Comparison of ENCODE assay signal across 21 cellular contexts in the genomic region with DNA sequence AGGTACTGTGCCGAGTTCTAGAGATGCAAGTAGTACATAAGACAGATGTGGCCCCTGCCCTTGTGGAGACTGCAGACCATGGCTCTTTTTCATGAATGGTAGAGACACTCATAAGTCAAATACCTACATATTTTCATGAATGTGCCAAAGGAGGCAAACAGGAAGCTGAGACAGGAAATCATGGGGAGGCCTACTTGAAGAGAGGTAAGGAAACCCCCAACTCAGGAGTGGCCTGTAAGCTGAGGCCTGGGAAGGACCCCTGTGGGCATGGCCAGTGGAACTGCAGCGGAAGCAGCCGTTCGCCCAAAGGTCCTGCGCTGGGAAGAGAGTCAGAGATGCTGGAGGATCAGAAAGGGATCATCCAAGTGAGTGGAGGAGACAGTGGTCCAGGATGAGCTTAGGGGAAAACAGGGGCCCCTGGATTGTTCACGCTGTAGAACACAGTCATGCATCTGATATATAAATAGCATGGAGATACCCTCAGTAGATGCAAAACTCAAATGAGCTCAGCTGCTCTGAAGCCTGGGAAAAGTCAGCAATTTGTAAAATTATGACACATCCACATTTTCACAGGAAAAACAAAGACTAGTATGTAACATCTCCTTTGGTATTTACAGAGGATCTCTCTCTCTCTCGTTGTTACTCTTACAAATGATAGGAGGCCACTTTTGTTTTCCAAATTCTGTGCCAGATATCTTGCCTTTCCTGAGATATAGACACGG.
DNase-seq lines count a peak whose midpoint lies in the region; ATAC-seq and TF ChIP-seq lines count a peak whose summit lies in the region.
"Had no signal": no experiment of that assay in that cellular context is flagged by ENCODE, and none has a peak within 500 bp of the region (broad histone marks: within the 10 kb centered on the region; RNA-seq: fewer than 3 reads in every experiment).

No MANE protein-coding gene starts in this region.

- no peaks in the 10 kb centered on the region for H3K27me3 Mint-ChIP-seq in stimulated activated naive B cell treated with anti-CD40 and anti-IgM and Interleukin-4, amounts not matched to agents 10 μg/mL and 1 μg/mL and 100 μg/mL, for 72 hours
- H3K27me3 Mint-ChIP-seq: activated CD8-positive, alpha-beta memory T cell treated with anti-CD3 and anti-CD28 coated beads, Interleukin-2, amount 10 ng/mL, durations not matched to agents 7 days and 5 days; activated T-helper 17 cell treated with anti-CD3 and anti-CD28 coated beads, Interleukin-2, amount 50 U/mL, for 72 hours; T-helper 17 cell had no signal

- peak overlapping the region; percentile 11 for H3K27ac Mint-ChIP-seq in stimulated activated naive B cell treated with anti-CD40 and anti-IgM and Interleukin-4, amounts not matched to agents 10 μg/mL and 1 μg/mL and 100 μg/mL, for 72 hours
- H3K27ac Mint-ChIP-seq: activated CD8-positive, alpha-beta memory T cell treated with anti-CD3 and anti-CD28 coated beads, Interleukin-2, amount 10 ng/mL, durations not matched to agents 7 days and 5 days; activated T-helper 17 cell treated with anti-CD3 and anti-CD28 coated beads, Interleukin-2, amount 50 U/mL, for 72 hours; mesothelial cell of epicardium; T-helper 17 cell had no signal

- no peaks in the 10 kb centered on the region for H3K9me3 Mint-ChIP-seq in stimulated activated naive B cell treated with anti-CD40 and anti-IgM and Interleukin-4, amounts not matched to agents 10 μg/mL and 1 μg/mL and 100 μg/mL, for 72 hours
- H3K9me3 Mint-ChIP-seq: activated T-helper 17 cell treated with anti-CD3 and anti-CD28 coated beads, Interleukin-2, amount 50 U/mL, for 72 hours; CD8-positive, alpha-beta memory T cell; mesothelial cell of epicardium had no signal

- no peaks in the 10 kb centered on the region for H3K36me3 Mint-ChIP-seq in stimulated activated naive B cell treated with anti-CD40 and anti-IgM and Interleukin-4, amounts not matched to agents 10 μg/mL and 1 μg/mL and 100 μg/mL, for 72 hours
- H3K36me3 Mint-ChIP-seq: activated CD8-positive, alpha-beta memory T cell treated with anti-CD3 and anti-CD28 coated beads, Interleukin-2, amount 10 ng/mL, durations not matched to agents 7 days and 5 days; CD8-positive, alpha-beta memory T cell; mesothelial cell of epicardium had no signal

- 59 to 69% (median 65%) methylated on average over 8 of the region's 8 CpGs for WGBS in heart left ventricle, 4 donors
- 87 to 92% methylated on average over 8 of the region's 8 CpGs for WGBS in lower leg skin, 2 donors

- peak overlapping the region in 10 of 12 donors; percentile 17 to 75 (median 58) for H3K27ac ChIP-seq in heart left ventricle
- no peak overlapping the region for H3K27ac ChIP-seq in WERI-Rb-1

- ATAC-seq in heart left ventricle, result peak in 3 of 4 donors; percentile 11 to 33 (median 31)
- ATAC-seq in Right ventricle myocardium superior (ENCODE audit: poor library complexity), result no peak
- ATAC-seq in left ventricle myocardium superior, result peak; percentile 33
- peak in 1 of 2 donors; percentile 14 for ATAC-seq in stimulated activated naive B cell treated with anti-CD40 and anti-IgM and Interleukin-4, amounts not matched to agents 10 μg/mL and 1 μg/mL and 100 μg/mL, for 72 hours (replicated peaks)
- ATAC-seq: activated CD8-positive, alpha-beta memory T cell treated with anti-CD3 and anti-CD28 coated beads, Interleukin-2, amount 10 ng/mL, durations not matched to agents 7 days and 5 days; activated T-helper 17 cell treated with anti-CD3 and anti-CD28 coated beads, Interleukin-2, amount 50 U/mL, for 72 hours; T-helper 17 cell; upper lobe of right lung had no signal

- DNase-seq in heart left ventricle (no peak), Right ventricle myocardium superior (no peak), LHCN-M2 (ENCODE audit: low read depth) (peak; percentile 65), left ventricle myocardium superior (no peak), lower leg skin (ENCODE audit: low spot score in 2 of 2) (no peak), NCI-H446 treated with DMSO at 0.1 percent for 48 hours (lab: John Stamatoyannopoulos, UW) (no peak), WERI-Rb-1 (no peak)
- DNase-seq in stimulated activated naive B cell treated with anti-CD40 and anti-IgM and Interleukin-4, amounts not matched to agents 10 μg/mL and 1 μg/mL and 100 μg/mL, for 72 hours, result no peak
- DNase-seq: activated CD4-positive, CD25-positive, alpha-beta regulatory T cell; activated CD8-positive, alpha-beta memory T cell treated with anti-CD3 and anti-CD28 coated beads, Interleukin-2, amount 10 ng/mL, durations not matched to agents 7 days and 5 days; amygdala; hypothalamus; kidney glomerular epithelial cell; NCI-H1105; NCI-H526; SHP77 treated with DMSO at 0.1 percent for 48 hours; T-helper 17 cell; upper lobe of right lung had no signal

- no peak overlapping the region for H3K4me3 Mint-ChIP-seq in stimulated activated naive B cell treated with anti-CD40 and anti-IgM and Interleukin-4, amounts not matched to agents 10 μg/mL and 1 μg/mL and 100 μg/mL, for 72 hours
- H3K4me3 Mint-ChIP-seq: activated CD8-positive, alpha-beta memory T cell treated with anti-CD3 and anti-CD28 coated beads, Interleukin-2, amount 10 ng/mL, durations not matched to agents 7 days and 5 days; activated T-helper 17 cell treated with anti-CD3 and anti-CD28 coated beads, Interleukin-2, amount 50 U/mL, for 72 hours; CD8-positive, alpha-beta memory T cell; mesothelial cell of epicardium; T-helper 17 cell had no signal

- no peaks in the 10 kb centered on the region for H3K27me3 ChIP-seq in heart left ventricle
- no peaks in the 10 kb centered on the region for H3K27me3 ChIP-seq in WERI-Rb-1 (ENCODE audit: insufficient read depth, low read depth, severe bottlenecking)
- H3K27me3 ChIP-seq: upper lobe of right lung had no signal

- intact Hi-C loops in heart left ventricle (cut with DNase I), result loop anchor here in 1 of 10 donors (5.0 kb wide), 1 partner anchor 34 kb away; no protein-coding TSS in a partner anchor
- intact Hi-C loops in Right ventricle myocardium superior (cut with DNase I), result no loop called here
- intact Hi-C loops in left ventricle myocardium superior (cut with micrococcal nuclease), result no loop called here
- intact Hi-C loops in lower leg skin (cut with DNase I; ENCODE audit: low total_unique reads), result no loop called here

- no peaks in the 10 kb centered on the region for H3K36me3 ChIP-seq in heart left ventricle
- H3K36me3 ChIP-seq in WERI-Rb-1, result no peaks in the 10 kb centered on the region
- H3K36me3 ChIP-seq: upper lobe of right lung had no signal

- TF ChIP-seq POLR2A in heart left ventricle (IDR thresholded peaks at IDR 0.05) (no peak), lower leg skin (IDR thresholded peaks at IDR 0.05) (no peak)

- no peak overlapping the region for H3K4me3 ChIP-seq in heart left ventricle
- no peak overlapping the region for H3K4me3 ChIP-seq in lower leg skin (ENCODE audit: low read depth, poor library complexity, severe bottlenecking)
- no peak overlapping the region for H3K4me3 ChIP-seq in WERI-Rb-1 (ENCODE audit: low read depth, low read length)
- H3K4me3 ChIP-seq: upper lobe of right lung had no signal

- H3K9me3 ChIP-seq in heart left ventricle (no peaks in the 10 kb centered on the region), WERI-Rb-1 (ENCODE audit: severe bottlenecking) (no peaks in the 10 kb centered on the region)
- H3K9me3 ChIP-seq: upper lobe of right lung had no signal

- TF ChIP-seq CTCF in heart left ventricle (IDR thresholded peaks at IDR 0.05), result no peak
- no peak for TF ChIP-seq CTCF in lower leg skin (IDR thresholded peaks at IDR 0.05)
- no peak for TF ChIP-seq CTCF in WERI-Rb-1 (IDR thresholded peaks at IDR 0.05; ENCODE audit: low read depth, low read length)

- peaks cover 7 to 13% of the 10 kb centered on the region in 2 donors for H3K4me1 Mint-ChIP-seq in stimulated activated naive B cell treated with anti-CD40 and anti-IgM and Interleukin-4, amounts not matched to agents 10 μg/mL and 1 μg/mL and 100 μg/mL, for 72 hours
- H3K4me1 Mint-ChIP-seq: activated T-helper 17 cell treated with anti-CD3 and anti-CD28 coated beads, Interleukin-2, amount 50 U/mL, for 72 hours had no signal

- H3K4me1 ChIP-seq in heart left ventricle, result peaks cover 0 to 60% (median 16%) of the 10 kb centered on the region in 12 donors
